Comparison of ENCODE assay signal across 20 cellular contexts in the genomic region with DNA sequence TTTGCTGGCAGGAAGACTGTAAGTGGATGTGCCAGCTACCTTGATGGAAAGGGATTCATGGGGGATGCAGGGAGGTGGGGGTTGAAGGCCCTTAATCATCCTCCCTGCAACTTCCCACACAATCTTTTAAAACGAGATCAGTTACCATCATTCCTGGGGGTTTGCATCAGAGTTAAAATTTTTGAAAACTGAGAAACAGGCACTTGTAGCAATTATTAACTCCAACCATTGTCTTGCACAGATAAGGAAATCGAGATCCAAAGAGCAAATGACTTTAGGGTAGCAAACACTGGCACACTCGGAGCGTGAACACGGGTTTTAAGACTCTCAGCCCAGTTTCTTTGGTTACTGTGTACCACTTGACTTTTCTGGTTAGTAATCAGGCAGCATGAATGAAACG. TPM values are rescaled to one million over a fixed set of nuclear protein-coding genes. Genes with fewer than 3 reads are reported as not detected.
DNase-seq lines count a peak whose midpoint lies in the region; ATAC-seq, FAIRE-seq and TF ChIP-seq lines count a peak whose summit lies in the region.
"Had no signal": no experiment of that assay in that cellular context is flagged by ENCODE, and none has a peak within 500 bp of the region (broad histone marks: within the 10 kb centered on the region; RNA-seq: fewer than 3 reads in every experiment).

No MANE protein-coding gene starts in this region.

- H2BK120ac ChIP-seq in H9 (ENCODE audit: low read depth, low read length, poor library complexity, severe bottlenecking) (no peak overlapping the region), H1 (replicated peaks; ENCODE audit: low read depth, low read length) (no peak overlapping the region)

- DNase-seq in H9 (no peak), H1 (ENCODE audit: low read depth in 1 of 2, low spot score in 2 of 2) (no peak), left kidney (ENCODE audit: low read depth, low spot score) (peak; percentile 46), GDM1 (lab: John Stamatoyannopoulos, UW) (no peak)
- no peak for DNase-seq in stimulated activated effector memory CD8-positive, alpha-beta T cell treated with anti-CD3 and anti-CD28 coated beads, Interleukin-12 subunit alpha, Interleukin-12 subunit beta, amount 100 ng/mL, for 72 hours (ENCODE audit: low spot score in 2 of 2)
- DNase-seq in central memory CD4-positive, alpha-beta T cell, result no peak
- DNase-seq: ACHN; CD4-positive, CD25-positive, alpha-beta regulatory T cell; DMS53; HFFc6; IMR-90; Kasumi-1; MM.1S; NCI-H1694 treated with DMSO at 0.1 percent for 48 hours; NCI-H2107; NCI-H345; NCI-H526 treated with DMSO at 0.1 percent for 48 hours; SHP77 treated with DMSO at 0.1 percent for 48 hours had no signal

- peaks cover 0 to 4% (median 0%) of the 10 kb centered on the region in 3 experiments; a peak in 1 of 7 replicates for H3K36me3 Mint-ChIP-seq in H9 (ENCODE audit: insufficient read depth in 1 of 3, low read depth in 3 of 3)
- peaks cover 57% of the 10 kb centered on the region for H3K36me3 Mint-ChIP-seq in stimulated activated effector memory CD8-positive, alpha-beta T cell treated with anti-CD3 and anti-CD28 coated beads, Interleukin-12 subunit alpha, Interleukin-12 subunit beta, amount 100 ng/mL, for 72 hours

- H3K27me3 ChIP-seq in H9 (ENCODE audit: insufficient read depth, low read length), result no peaks in the 10 kb centered on the region
- no peaks in the 10 kb centered on the region for H3K27me3 ChIP-seq in H1 (replicated peaks in 1 of 4; ENCODE audit: control insufficient read depth in 3 of 4, extremely low read depth in 1 of 4, insufficient read depth in 3 of 4, low read length in 3 of 4)

- H2BK20ac ChIP-seq in H9 (ENCODE audit: low read depth, low read length, poor library complexity, severe bottlenecking), result no peak overlapping the region
- H2BK20ac ChIP-seq in H1 (ENCODE audit: low read length), result no peak overlapping the region

- H3K4me1 Mint-ChIP-seq in H9, result peaks cover 19 to 23% of the 10 kb centered on the region in 2 experiments
- H3K4me1 Mint-ChIP-seq in stimulated activated effector memory CD8-positive, alpha-beta T cell treated with anti-CD3 and anti-CD28 coated beads, Interleukin-12 subunit alpha, Interleukin-12 subunit beta, amount 100 ng/mL, for 72 hours, result no peaks in the 10 kb centered on the region

- H4K5ac ChIP-seq in H9 (ENCODE audit: insufficient read length, low read depth, low read length), result no peak overlapping the region
- no peak overlapping the region for H4K5ac ChIP-seq in H1 (ENCODE audit: insufficient read length, low read depth, low read length)

- H4K91ac ChIP-seq in H9 (ENCODE audit: insufficient read length, low read depth, low read length) (no peak overlapping the region), H1 (replicated peaks; ENCODE audit: insufficient read length, low read length) (no peak overlapping the region)

- H3K56ac ChIP-seq in H9 (ENCODE audit: insufficient read length, low read depth, low read length) (no peak overlapping the region), H1 (replicated peaks; ENCODE audit: insufficient read length, low read depth, low read length) (no peak overlapping the region)

- no peak for TF ChIP-seq EP300 in H1 (IDR thresholded peaks at IDR 0.05; ENCODE audit: borderline replicate concordance in 1 of 2, low read depth in 2 of 2, low read length in 2 of 2)

- FAIRE-seq in H1 (lab: Jason Lieb, UNC), result no peak

- H3T11ph ChIP-seq in H9 (ENCODE audit: low read length), result no peak overlapping the region

- H3K23ac ChIP-seq in H9 (ENCODE audit: insufficient read length, low read depth, low read length) (no peak overlapping the region), H1 (ENCODE audit: insufficient read length) (no peak overlapping the region)

- no peak overlapping the region for H3K4ac ChIP-seq in H9 (ENCODE audit: low read depth, low read length)
- no peak overlapping the region for H3K4ac ChIP-seq in H1 (replicated peaks; ENCODE audit: insufficient read length, low read depth, low read length)

- H3K27me3 Mint-ChIP-seq in H9 (ENCODE audit: low read depth), result no peaks in the 10 kb centered on the region
- H3K27me3 Mint-ChIP-seq: B cell; CD4-positive, CD25-positive, alpha-beta regulatory T cell had no signal

- H2AFZ ChIP-seq in H9 (ENCODE audit: low read length), result no peak overlapping the region
- H2AFZ ChIP-seq in H1 (ENCODE audit: low read length), result 0 out of 2 replicates have a peak overlapping the region, but pooled peaks have one; percentile 19

- no peaks in the 10 kb centered on the region for H3K79me2 ChIP-seq in H9 (ENCODE audit: insufficient read depth, low read length)
- no peaks in the 10 kb centered on the region for H3K79me2 ChIP-seq in H1 (ENCODE audit: control insufficient read depth in 1 of 2, insufficient read depth in 2 of 2, low read length in 2 of 2)

- H3K9ac ChIP-seq in H9 (ENCODE audit: extremely low read depth, insufficient read length, low read length) (no peak overlapping the region), H1 (replicated peaks in 1 of 4; ENCODE audit: extremely low read depth in 1 of 4, low read depth in 3 of 4, low read length in 3 of 4) (no peak overlapping the region; a peak in 1 of 7 replicates)

- no peak for TF ChIP-seq RAD21 in H1 (IDR thresholded peaks at IDR 0.05 in 1 of 2, conservative IDR thresholded peaks at IDR 0.05 in 1 of 2; ENCODE audit: low read depth in 2 of 2, low read length in 2 of 2)

- WGBS in H9 (ENCODE audit: extremely low coverage, insufficient read length, low lambda C conversion rate), result no CpG with 5 or more reads among the region's 6 CpGs
- 85% methylated on average over 6 of the region's 6 CpGs; no CpG with 5 or more reads in 1 of the 2 experiments for WGBS in H1 (ENCODE audit: extremely low coverage in 1 of 2, insufficient coverage in 1 of 2, insufficient read length in 1 of 2, insufficient replicate concordance in 2 of 2, low coverage in 1 of 2, low lambda C conversion rate in 2 of 2, missing lambda C conversion rate in 1 of 2), 2 experiments

- H4K20me1 ChIP-seq in H9 (ENCODE audit: control insufficient read depth, insufficient read depth, insufficient read length), result no peaks in the 10 kb centered on the region
- peaks cover 0 to 2% of the 10 kb centered on the region in 2 experiments for H4K20me1 ChIP-seq in H1 (replicated peaks in 1 of 2; ENCODE audit: control insufficient read depth in 1 of 2, insufficient read depth in 2 of 2, low read length in 2 of 2)

- POLR2A ChIA-PET in H1 (lab: Charles Lee; ENCODE audit: partially characterized antibody), result no interaction called here

- H3K4me2 ChIP-seq in H9 (ENCODE audit: insufficient read depth, insufficient read length, low read length), result no peak overlapping the region
- no peak overlapping the region; a peak in 1 of 4 replicates for H3K4me2 ChIP-seq in H1 (ENCODE audit: insufficient read depth in 1 of 2, low read depth in 2 of 2, low read length in 2 of 2)

- no peak overlapping the region for H3K4me3 ChIP-seq in H1 (ENCODE audit: extremely low read depth in 1 of 4, insufficient read depth in 2 of 4, low read depth in 3 of 4, low read length in 4 of 4)

- no peaks in the 10 kb centered on the region for H3K36me3 ChIP-seq in H1 (ENCODE audit: control insufficient read depth in 2 of 4, insufficient read depth in 4 of 4, low read length in 3 of 4)

- peaks cover 10% of the 10 kb centered on the region; the same call in 1 of the 2 replicates for H3K4me1 ChIP-seq in H9 (ENCODE audit: insufficient read depth, low read length)
- H3K4me1 ChIP-seq in H1 (replicated peaks in 1 of 4; ENCODE audit: control insufficient read depth in 3 of 4, insufficient read depth in 4 of 4, low read length in 3 of 4), result peaks cover 0 to 6% (median 4%) of the 10 kb centered on the region in 4 experiments; a peak in 4 of 7 replicates

- no peak overlapping the region for H2AK5ac ChIP-seq in H9 (ENCODE audit: insufficient read length, low read length)
- no peak overlapping the region for H2AK5ac ChIP-seq in H1 (ENCODE audit: low read depth, low read length)

- H2BK12ac ChIP-seq in H9 (ENCODE audit: insufficient read length, low read depth, low read length) (no peak overlapping the region), H1 (ENCODE audit: low read depth, low read length) (no peak overlapping the region; the same call in 1 of the 2 replicates)

- H3K18ac ChIP-seq in H9 (ENCODE audit: insufficient read length, low read depth, low read length), result no peak overlapping the region
- no peak overlapping the region for H3K18ac ChIP-seq in H1 (ENCODE audit: extremely low read depth, low read length)

- CTCF ChIA-PET in H1 (lab: Charles Lee; ENCODE audit: partially characterized antibody), result interaction anchor here (0.8 to 1.4 kb wide), 2 partner anchors 17 to 130 kb away, joined by 3 to 8 read pairs; no protein-coding TSS in a partner anchor

- H3K9me3 ChIP-seq in H9 (ENCODE audit: control insufficient read depth, low read depth, low read length) (no peaks in the 10 kb centered on the region), H1 (ENCODE audit: insufficient read depth in 2 of 2, low read depth in 1 of 2, low read length in 1 of 2) (no peaks in the 10 kb centered on the region)

- no peak for TF ChIP-seq POLR2A in H1 (IDR thresholded peaks at IDR 0.05; ENCODE audit: control extremely low read depth in 1 of 2, low read depth in 2 of 2, low read length in 2 of 2)

- peak overlapping the region in 1 of 2 experiments; percentile 3; a peak in 2 of 5 replicates for H3K4me3 Mint-ChIP-seq in H9
- H3K4me3 Mint-ChIP-seq in stimulated activated effector memory CD8-positive, alpha-beta T cell treated with anti-CD3 and anti-CD28 coated beads, Interleukin-12 subunit alpha, Interleukin-12 subunit beta, amount 100 ng/mL, for 72 hours, result no peak overlapping the region
- H3K4me3 Mint-ChIP-seq: B cell; CD4-positive, CD25-positive, alpha-beta regulatory T cell; HFFc6 had no signal

- no peak for ATAC-seq in stimulated activated effector memory CD8-positive, alpha-beta T cell treated with anti-CD3 and anti-CD28 coated beads, Interleukin-12 subunit alpha, Interleukin-12 subunit beta, amount 100 ng/mL, for 72 hours
- no peak for ATAC-seq in HG02642 (IDR thresholded peaks at IDR 0.05; ENCODE audit: poor library complexity, unreplicated experiment)

- no peaks in the 10 kb centered on the region; a peak in 1 of 5 replicates for H3K9me3 Mint-ChIP-seq in H9
- H3K9me3 Mint-ChIP-seq in stimulated activated effector memory CD8-positive, alpha-beta T cell treated with anti-CD3 and anti-CD28 coated beads, Interleukin-12 subunit alpha, Interleukin-12 subunit beta, amount 100 ng/mL, for 72 hours, result no peaks in the 10 kb centered on the region
- H3K9me3 Mint-ChIP-seq: HFFc6 had no signal

- TF ChIP-seq CTCF in H9 (conservative IDR thresholded peaks at IDR 0.05), result no peak
- TF ChIP-seq CTCF in H1 (IDR thresholded peaks at IDR 0.05; ENCODE audit: control extremely low read depth in 1 of 3, insufficient read depth in 1 of 3, low read depth in 1 of 3, low read length in 3 of 3), result no peak

- H3K27ac Mint-ChIP-seq in H9, result peak overlapping the region; percentile 14 to 54 (median 34); a peak in 3 of 7 replicates
- H3K27ac Mint-ChIP-seq in stimulated activated effector memory CD8-positive, alpha-beta T cell treated with anti-CD3 and anti-CD28 coated beads, Interleukin-12 subunit alpha, Interleukin-12 subunit beta, amount 100 ng/mL, for 72 hours, result peak overlapping the region; percentile 54
- H3K27ac Mint-ChIP-seq: B cell; CD4-positive, CD25-positive, alpha-beta regulatory T cell; HFFc6 had no signal

- H4K8ac ChIP-seq in H9 (replicated peaks; ENCODE audit: insufficient read length, low read depth, low read length) (no peak overlapping the region), H1 (ENCODE audit: extremely low read depth, insufficient read depth, low read length) (no peak overlapping the region)

- H3K79me1 ChIP-seq in H9 (ENCODE audit: insufficient read depth, low read depth, low read length, poor library complexity, severe bottlenecking), result no peaks in the 10 kb centered on the region
- H3K79me1 ChIP-seq in H1 (ENCODE audit: low read depth, low read length), result no peaks in the 10 kb centered on the region

- H2BK15ac ChIP-seq in H9 (ENCODE audit: low read depth, low read length) (no peak overlapping the region), H1 (ENCODE audit: low read length) (no peak overlapping the region)

- H3K23me2 ChIP-seq in H9 (ENCODE audit: insufficient read length, low read depth, low read length, poor library complexity, severe bottlenecking) (no peaks in the 10 kb centered on the region), H1 (ENCODE audit: low read depth, low read length) (no peaks in the 10 kb centered on the region; the same call in 1 of the 2 replicates)

- H2BK5ac ChIP-seq in H9 (ENCODE audit: insufficient read length, low read length) (no peak overlapping the region), H1 (ENCODE audit: low read depth, low read length) (no peak overlapping the region)

- H3K14ac ChIP-seq in H9 (ENCODE audit: insufficient read depth, low read length) (no peak overlapping the region), H1 (ENCODE audit: insufficient read length) (no peak overlapping the region)

- H3K27ac ChIP-seq in H9 (ENCODE audit: insufficient read length, low read depth, low read length), result no peak overlapping the region
- H3K27ac ChIP-seq in H1 (ENCODE audit: low read depth, low read length), result no peak overlapping the region

RNA-seq across cellular contexts. Expression of a gene that starts 41.9 kb away (rescaled TPM):
- total RNA-seq in H9 (2021), result 3.7 and 4.0 TPM in 2 replicates
- 7.9 and 8.4 TPM in 2 replicates for total RNA-seq in H1 (2021; fragmentation: NEBNext Ultra II Directional; extraction: Animal tissue kit (Norgen Biotek cat#: 25700))
- 1.8 and 2.4 TPM in 2 replicates for polyA plus RNA-seq in H1 (2011; rRNA removed)
- polyA plus RNA-seq in H1 (2011; cell fraction: cytosol; rRNA removed), result 3.1 TPM
- polyA plus RNA-seq in H1 (2011; cell fraction: nucleus; rRNA removed), result 2.6 TPM
- 2.7 to 4.9 TPM (median 4.1 TPM) in 4 replicates for polyA plus RNA-seq in H1 (2012, experiment 1 of 2)
- polyA plus RNA-seq in H1 (2012, experiment 2 of 2), result 0.60 TPM
- 3.0 TPM for polyA plus RNA-seq in H1 (2013, experiment 1 of 2)
- 3.2 TPM for polyA plus RNA-seq in H1 (2013, experiment 2 of 2)
- 4.1 and 4.3 TPM in 2 replicates for polyA minus RNA-seq in H1 (2011; rRNA and poly(A)+ RNA removed)
- polyA minus RNA-seq in H1 (2011; cell fraction: cytosol; rRNA and poly(A)+ RNA removed), result 6.3 TPM
- 1.5 TPM for polyA minus RNA-seq in H1 (2011; cell fraction: nucleus; rRNA and poly(A)+ RNA removed)
